ENCODE assay signal across 2 cellular contexts in the genomic region with DNA sequence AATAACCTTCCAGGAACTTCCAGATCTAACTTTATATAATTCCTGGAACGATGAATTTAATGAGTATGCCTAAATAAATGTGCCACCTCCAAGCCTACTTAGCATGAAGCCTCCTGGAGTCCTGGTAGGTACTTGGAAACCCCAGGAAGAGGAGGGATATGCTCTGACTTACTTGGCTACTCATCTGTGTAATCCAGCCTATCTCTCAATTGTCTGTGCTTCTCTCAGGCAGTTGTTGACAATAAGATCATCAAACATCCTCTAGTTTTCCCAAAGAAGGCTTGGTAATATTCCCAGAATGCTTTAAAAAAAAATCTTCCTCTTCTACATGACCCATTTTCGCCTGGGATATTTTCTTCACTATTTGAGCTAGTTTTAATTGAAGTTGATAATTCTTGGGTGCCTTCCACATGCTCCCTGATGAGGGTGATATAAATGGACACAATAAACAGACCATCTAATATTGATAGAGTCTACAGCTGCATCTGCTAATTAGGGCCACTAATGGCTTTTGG.
TF ChIP-seq lines count a peak whose summit lies in the region.

No MANE protein-coding gene starts in this region.

TF ChIP-seq in liver, 16 proteins besides CTCF, POLR2A, EP300 and RAD21 (continued from another document):
- peak in 1 of 2 donors; percentile 27 for TF ChIP-seq RXRA (IDR thresholded peaks at IDR 0.05)
- TF ChIP-seq SP1 (IDR thresholded peaks at IDR 0.05) = peak; percentile 30
- TF ChIP-seq, protein P1, sequence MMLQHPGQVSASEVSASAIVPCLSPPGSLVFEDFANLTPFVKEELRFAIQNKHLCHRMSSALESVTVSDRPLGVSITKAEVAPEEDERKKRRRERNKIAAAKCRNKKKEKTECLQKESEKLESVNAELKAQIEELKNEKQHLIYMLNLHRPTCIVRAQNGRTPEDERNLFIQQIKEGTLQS (IDR thresholded peaks at IDR 0.05) = no peak
- peak; percentile 75 for TF ChIP-seq NR2F2 (IDR thresholded peaks at IDR 0.05)

TF ChIP-seq in HepG2, 621 proteins besides CTCF, POLR2A, EP300 and RAD21 (continued from another document):
- TF ChIP-seq, protein P2, sequence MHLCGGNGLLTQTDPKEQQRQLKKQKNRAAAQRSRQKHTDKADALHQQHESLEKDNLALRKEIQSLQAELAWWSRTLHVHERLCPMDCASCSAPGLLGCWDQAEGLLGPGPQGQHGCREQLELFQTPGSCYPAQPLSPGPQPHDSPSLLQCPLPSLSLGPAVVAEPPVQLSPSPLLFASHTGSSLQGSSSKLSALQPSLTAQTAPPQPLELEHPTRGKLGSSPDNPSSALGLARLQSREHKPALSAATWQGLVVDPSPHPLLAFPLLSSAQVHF (CRISPR knock-in tag; IDR thresholded peaks at IDR 0.05) = no peak
- TF ChIP-seq MATR3 (CRISPR knock-in tag; IDR thresholded peaks at IDR 0.05) = no peak
- no peak for TF ChIP-seq ZSCAN12 (CRISPR knock-in tag; IDR thresholded peaks at IDR 0.05)
- TF ChIP-seq, protein P3, sequence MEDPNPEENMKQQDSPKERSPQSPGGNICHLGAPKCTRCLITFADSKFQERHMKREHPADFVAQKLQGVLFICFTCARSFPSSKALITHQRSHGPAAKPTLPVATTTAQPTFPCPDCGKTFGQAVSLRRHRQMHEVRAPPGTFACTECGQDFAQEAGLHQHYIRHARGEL (CRISPR knock-in tag; IDR thresholded peaks at IDR 0.05) = no peak
- TF ChIP-seq NFKB2 (CRISPR knock-in tag; IDR thresholded peaks at IDR 0.05; ENCODE audit: borderline replicate concordance) = no peak
- TF ChIP-seq, protein P4, sequence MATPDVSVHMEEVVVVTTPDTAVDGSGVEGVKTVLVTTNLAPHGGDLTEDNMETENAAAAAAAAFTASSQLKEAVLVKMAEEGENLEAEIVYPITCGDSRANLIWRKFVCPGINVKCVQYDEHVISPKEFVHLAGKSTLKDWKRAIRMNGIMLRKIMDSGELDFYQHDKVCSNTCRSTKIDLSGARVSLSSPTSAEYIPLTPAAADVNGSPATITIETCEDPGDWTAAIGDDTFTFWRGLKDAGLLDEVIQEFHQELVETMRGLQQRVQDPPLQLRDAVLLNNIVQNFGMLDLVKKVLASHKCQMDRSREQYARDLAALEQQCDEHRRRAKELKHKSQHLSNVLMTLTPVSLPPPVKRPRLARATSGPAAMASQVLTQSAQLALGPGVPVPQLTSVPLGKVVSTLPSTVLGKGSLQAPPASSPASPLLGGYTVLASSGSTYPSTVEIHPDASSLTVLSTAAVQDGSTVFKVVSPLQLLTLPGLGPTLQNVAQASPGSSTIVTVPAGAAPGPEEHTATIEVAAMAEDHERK (CRISPR knock-in tag; IDR thresholded peaks at IDR 0.05; ENCODE audit: low read depth) = no peak
- TF ChIP-seq, protein P5, sequence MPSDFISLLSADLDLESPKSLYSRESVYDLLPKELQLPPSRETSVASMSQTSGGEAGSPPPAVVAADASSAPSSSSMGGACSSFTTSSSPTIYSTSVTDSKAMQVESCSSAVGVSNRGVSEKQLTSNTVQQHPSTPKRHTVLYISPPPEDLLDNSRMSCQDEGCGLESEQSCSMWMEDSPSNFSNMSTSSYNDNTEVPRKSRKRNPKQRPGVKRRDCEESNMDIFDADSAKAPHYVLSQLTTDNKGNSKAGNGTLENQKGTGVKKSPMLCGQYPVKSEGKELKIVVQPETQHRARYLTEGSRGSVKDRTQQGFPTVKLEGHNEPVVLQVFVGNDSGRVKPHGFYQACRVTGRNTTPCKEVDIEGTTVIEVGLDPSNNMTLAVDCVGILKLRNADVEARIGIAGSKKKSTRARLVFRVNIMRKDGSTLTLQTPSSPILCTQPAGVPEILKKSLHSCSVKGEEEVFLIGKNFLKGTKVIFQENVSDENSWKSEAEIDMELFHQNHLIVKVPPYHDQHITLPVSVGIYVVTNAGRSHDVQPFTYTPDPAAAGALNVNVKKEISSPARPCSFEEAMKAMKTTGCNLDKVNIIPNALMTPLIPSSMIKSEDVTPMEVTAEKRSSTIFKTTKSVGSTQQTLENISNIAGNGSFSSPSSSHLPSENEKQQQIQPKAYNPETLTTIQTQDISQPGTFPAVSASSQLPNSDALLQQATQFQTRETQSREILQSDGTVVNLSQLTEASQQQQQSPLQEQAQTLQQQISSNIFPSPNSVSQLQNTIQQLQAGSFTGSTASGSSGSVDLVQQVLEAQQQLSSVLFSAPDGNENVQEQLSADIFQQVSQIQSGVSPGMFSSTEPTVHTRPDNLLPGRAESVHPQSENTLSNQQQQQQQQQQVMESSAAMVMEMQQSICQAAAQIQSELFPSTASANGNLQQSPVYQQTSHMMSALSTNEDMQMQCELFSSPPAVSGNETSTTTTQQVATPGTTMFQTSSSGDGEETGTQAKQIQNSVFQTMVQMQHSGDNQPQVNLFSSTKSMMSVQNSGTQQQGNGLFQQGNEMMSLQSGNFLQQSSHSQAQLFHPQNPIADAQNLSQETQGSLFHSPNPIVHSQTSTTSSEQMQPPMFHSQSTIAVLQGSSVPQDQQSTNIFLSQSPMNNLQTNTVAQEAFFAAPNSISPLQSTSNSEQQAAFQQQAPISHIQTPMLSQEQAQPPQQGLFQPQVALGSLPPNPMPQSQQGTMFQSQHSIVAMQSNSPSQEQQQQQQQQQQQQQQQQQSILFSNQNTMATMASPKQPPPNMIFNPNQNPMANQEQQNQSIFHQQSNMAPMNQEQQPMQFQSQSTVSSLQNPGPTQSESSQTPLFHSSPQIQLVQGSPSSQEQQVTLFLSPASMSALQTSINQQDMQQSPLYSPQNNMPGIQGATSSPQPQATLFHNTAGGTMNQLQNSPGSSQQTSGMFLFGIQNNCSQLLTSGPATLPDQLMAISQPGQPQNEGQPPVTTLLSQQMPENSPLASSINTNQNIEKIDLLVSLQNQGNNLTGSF (CRISPR knock-in tag; IDR thresholded peaks at IDR 0.05) = no peak
- TF ChIP-seq ZFAT (CRISPR knock-in tag; conservative IDR thresholded peaks at IDR 0.05) = no peak
- no peak for TF ChIP-seq ZNF788 (CRISPR knock-in tag; IDR thresholded peaks at IDR 0.05; ENCODE audit: borderline replicate concordance)
- TF ChIP-seq NCOA2 (CRISPR knock-in tag; IDR thresholded peaks at IDR 0.05) = no peak
- TF ChIP-seq ZNF180 (CRISPR knock-in tag; IDR thresholded peaks at IDR 0.05; ENCODE audit: borderline replicate concordance, low read depth) = no peak
TF ChIP-seq in HepG2: peak in this region for 0.
